In the genomic region with DNA sequence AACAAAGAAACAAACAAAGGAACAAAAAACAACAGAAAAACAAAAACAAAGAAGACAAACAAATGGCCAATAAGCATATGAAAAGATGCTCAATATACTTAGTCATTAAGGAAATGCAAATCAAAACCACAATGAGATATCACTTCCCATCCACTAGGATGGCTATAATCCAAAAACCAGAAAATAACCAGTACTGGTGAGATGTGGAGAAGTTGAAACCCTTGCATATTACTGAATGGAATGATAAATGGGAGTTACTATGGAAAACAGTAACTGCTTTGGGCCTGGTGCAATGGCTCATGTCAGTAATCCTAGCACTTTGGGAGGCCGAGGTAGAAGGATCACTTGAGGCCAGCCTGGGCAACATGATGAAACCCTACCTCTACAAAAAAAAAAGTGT, we compare ENCODE assay signal across 19 cellular contexts.
"Had no signal": no experiment of that assay in that cellular context is flagged by ENCODE, and none has a peak within 500 bp of the region (broad histone marks: within the 10 kb centered on the region; RNA-seq: fewer than 3 reads in every experiment).

No MANE protein-coding gene starts in this region.

- H3K4me3 Mint-ChIP-seq: activated CD8-positive, alpha-beta memory T cell treated with anti-CD3 and anti-CD28 coated beads, Interleukin-2, amount 10 ng/mL, durations not matched to agents 7 days and 5 days; activated T-cell treated with anti-CD3 and anti-CD28 coated beads, Interleukin-2, amount 50 U/mL, for 24 hours; endodermal cell; mesothelial cell of epicardium; naive B cell; T-helper 1 cell treated with Interleukin-12 subunit alpha and Interleukin-12 subunit beta and Interleukin-4 antibody, amounts not matched to agents 30 μg/mL and 1 μg/mL, for 36 hours had no signal

- DNase-seq: activated CD4-positive, alpha-beta T cell treated with anti-CD3 and anti-CD28 coated beads, Interleukin-2, amount 50 U/mL, for 48 hours; activated CD8-positive, alpha-beta memory T cell treated with anti-CD3 and anti-CD28 coated beads, Interleukin-2, amount 10 ng/mL, durations not matched to agents 7 days and 5 days; activated T-cell treated with anti-CD3 and anti-CD28 coated beads, Interleukin-2, amount 50 U/mL, for 24 hours; amygdala; brain microvascular endothelial cell; cerebellar nuclear complex; dermis blood vessel endothelial cell; endodermal cell; kidney glomerular epithelial cell; naive B cell; pancreas; small intestine; tibial artery; uterus had no signal

- H3K4me3 ChIP-seq: hepatocyte, pancreas, tibial artery, uterus had no signal

- ATAC-seq: activated CD4-positive, CD25-positive, alpha-beta regulatory T cell treated with anti-CD3 and anti-CD28 coated beads, Interleukin-2, amount 50 U/mL, for 24 hours; activated CD8-positive, alpha-beta memory T cell treated with anti-CD3 and anti-CD28 coated beads, Interleukin-2, amount 10 ng/mL, durations not matched to agents 7 days and 5 days; activated naive CD4-positive, alpha-beta T cell treated with anti-CD3 and anti-CD28 coated beads, Interleukin-2, amount 50 U/mL, for 72 hours; pancreas had no signal

- H3K4me1 Mint-ChIP-seq: activated CD8-positive, alpha-beta memory T cell treated with anti-CD3 and anti-CD28 coated beads, Interleukin-2, amount 10 ng/mL, durations not matched to agents 7 days and 5 days; endodermal cell; naive B cell had no signal

- H3K9me3 Mint-ChIP-seq: activated naive CD4-positive, alpha-beta T cell treated with anti-CD3 and anti-CD28 coated beads, Interleukin-2, amount 50 U/mL, for 72 hours; activated T-cell treated with anti-CD3 and anti-CD28 coated beads, Interleukin-2, amount 50 U/mL, for 24 hours; T-helper 1 cell treated with Interleukin-12 subunit alpha and Interleukin-12 subunit beta and Interleukin-4 antibody, amounts not matched to agents 30 μg/mL and 1 μg/mL, for 36 hours had no signal

- H3K27ac Mint-ChIP-seq: activated CD8-positive, alpha-beta memory T cell treated with anti-CD3 and anti-CD28 coated beads, Interleukin-2, amount 10 ng/mL, durations not matched to agents 7 days and 5 days; activated naive CD4-positive, alpha-beta T cell treated with anti-CD3 and anti-CD28 coated beads, Interleukin-2, amount 50 U/mL, for 72 hours; activated T-cell treated with anti-CD3 and anti-CD28 coated beads, Interleukin-2, amount 50 U/mL, for 24 hours; endodermal cell; mesothelial cell of epicardium; naive B cell; T-helper 1 cell treated with Interleukin-12 subunit alpha and Interleukin-12 subunit beta and Interleukin-4 antibody, amounts not matched to agents 30 μg/mL and 1 μg/mL, for 36 hours had no signal

- H3K27me3 Mint-ChIP-seq: activated T-cell treated with anti-CD3 and anti-CD28 coated beads, Interleukin-2, amount 50 U/mL, for 24 hours had no signal

- H3K36me3 Mint-ChIP-seq: activated CD8-positive, alpha-beta memory T cell treated with anti-CD3 and anti-CD28 coated beads, Interleukin-2, amount 10 ng/mL, durations not matched to agents 7 days and 5 days; activated naive CD4-positive, alpha-beta T cell treated with anti-CD3 and anti-CD28 coated beads, Interleukin-2, amount 50 U/mL, for 72 hours had no signal
